12 cellular contexts compared by ENCODE assay signal in the genomic region with DNA sequence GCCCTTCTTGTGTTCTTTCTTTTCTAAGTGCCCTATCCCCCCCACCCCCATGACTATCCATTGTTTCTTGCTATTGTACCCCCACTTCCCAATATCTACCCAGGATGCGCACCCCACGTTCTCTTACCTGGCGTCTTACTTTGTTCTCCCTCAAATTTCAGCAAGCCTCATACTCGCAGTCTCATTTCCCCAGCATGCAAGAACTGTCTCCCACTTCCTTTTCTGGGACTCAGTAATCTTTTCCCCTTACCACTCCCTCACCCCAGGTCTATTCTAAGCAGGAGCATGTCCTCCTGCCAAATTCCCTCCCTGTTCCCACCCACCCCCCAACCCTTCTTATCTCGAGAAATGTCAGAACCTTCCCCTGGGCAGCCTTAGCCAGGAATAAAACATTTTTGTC. TPM values are rescaled to one million over a fixed set of nuclear protein-coding genes. Genes with fewer than 3 reads are reported as not detected.
A peak's percentile ranks its signal among the peaks of the same experiment; 100 is the strongest.
DNase-seq lines count a peak whose midpoint lies in the region; ATAC-seq and TF ChIP-seq lines count a peak whose summit lies in the region.
"Had no signal": no experiment of that assay in that cellular context is flagged by ENCODE, and none has a peak within 500 bp of the region (broad histone marks: within the 10 kb centered on the region; RNA-seq: fewer than 3 reads in every experiment).

No MANE protein-coding gene starts in this region.

- ATAC-seq in activated T-cell treated with anti-CD3 and anti-CD28 coated beads, Interleukin-2, amount 50 U/mL, for 4 hours = no peak
- ATAC-seq in activated naive CD8-positive, alpha-beta T cell treated with anti-CD3 and anti-CD28 coated beads, Interleukin-2, amount 10 ng/mL, durations not matched to agents 7 days and 5 days (ENCODE audit: low read depth) = no peak
- ATAC-seq in foreskin keratinocyte (no peak), HG02852 (IDR thresholded peaks at IDR 0.05; ENCODE audit: unreplicated experiment) (no peak)
- ATAC-seq: esophagus mucosa had no signal

- H3K27ac Mint-ChIP-seq in activated naive CD8-positive, alpha-beta T cell treated with anti-CD3 and anti-CD28 coated beads, Interleukin-2, amount 10 ng/mL, durations not matched to agents 7 days and 5 days = peak overlapping the region; percentile 17
- H3K27ac Mint-ChIP-seq in progenitor cell of endocrine pancreas = no peak overlapping the region

- peak overlapping the region; percentile 65 for H3K4me3 Mint-ChIP-seq in activated T-cell treated with anti-CD3 and anti-CD28 coated beads, Interleukin-2, amount 50 U/mL, for 4 hours
- peak overlapping the region; percentile 71 for H3K4me3 Mint-ChIP-seq in activated naive CD8-positive, alpha-beta T cell treated with anti-CD3 and anti-CD28 coated beads, Interleukin-2, amount 10 ng/mL, durations not matched to agents 7 days and 5 days
- H3K4me3 Mint-ChIP-seq in progenitor cell of endocrine pancreas (ENCODE audit: low read depth) = peak overlapping the region; percentile 53

- DNase-seq in activated T-cell treated with anti-CD3 and anti-CD28 coated beads, Interleukin-2, amount 50 U/mL, for 4 hours = no peak
- no peak for DNase-seq in activated T-cell treated with anti-CD3 and anti-CD28 coated beads, Interleukin-2, amount 50 U/mL, for 48 hours
- DNase-seq in NB4 (ENCODE audit: low read depth) (peak; percentile 49), progenitor cell of endocrine pancreas (ENCODE audit: low spot score, unreplicated experiment) (no peak), foreskin keratinocyte (no peak), NCI-H69 (lab: John Stamatoyannopoulos, UW) (no peak)
- DNase-seq in activated naive CD8-positive, alpha-beta T cell treated with anti-CD3 and anti-CD28 coated beads, Interleukin-2, amount 10 ng/mL, durations not matched to agents 7 days and 5 days = no peak
- DNase-seq: NCI-H1092, T1000 had no signal

- no peak overlapping the region for H3K27ac ChIP-seq in foreskin keratinocyte

- TF ChIP-seq CTCF in NB4 (IDR thresholded peaks at IDR 0.05; ENCODE audit: low read depth, low read length) (no peak), progenitor cell of endocrine pancreas (IDR thresholded peaks at IDR 0.05; ENCODE audit: unreplicated experiment) (no peak), foreskin keratinocyte (conservative IDR thresholded peaks at IDR 0.05) (no peak)

- peak overlapping the region; percentile 99 for H3K4me3 ChIP-seq in NB4 (ENCODE audit: low read depth, low read length)

- H3K4me1 Mint-ChIP-seq in activated T-cell treated with anti-CD3 and anti-CD28 coated beads, Interleukin-2, amount 50 U/mL, for 4 hours (ENCODE audit: low read depth) = peaks cover 35% of the 10 kb centered on the region
- H3K4me1 Mint-ChIP-seq in activated naive CD8-positive, alpha-beta T cell treated with anti-CD3 and anti-CD28 coated beads, Interleukin-2, amount 10 ng/mL, durations not matched to agents 7 days and 5 days = peaks cover 32% of the 10 kb centered on the region
- H3K4me1 Mint-ChIP-seq in progenitor cell of endocrine pancreas (ENCODE audit: low read depth) = peaks cover 26% of the 10 kb centered on the region

- H3K27me3 Mint-ChIP-seq in activated T-cell treated with anti-CD3 and anti-CD28 coated beads, Interleukin-2, amount 50 U/mL, for 4 hours (ENCODE audit: low read depth) = no peaks in the 10 kb centered on the region
- no peaks in the 10 kb centered on the region for H3K27me3 Mint-ChIP-seq in activated naive CD8-positive, alpha-beta T cell treated with anti-CD3 and anti-CD28 coated beads, Interleukin-2, amount 10 ng/mL, durations not matched to agents 7 days and 5 days
- H3K27me3 Mint-ChIP-seq in progenitor cell of endocrine pancreas = no peaks in the 10 kb centered on the region

- no peak for TF ChIP-seq POLR2A in NB4 (IDR thresholded peaks at IDR 0.05; ENCODE audit: extremely low read depth, insufficient read length)

- H3K9me3 Mint-ChIP-seq in activated T-cell treated with anti-CD3 and anti-CD28 coated beads, Interleukin-2, amount 50 U/mL, for 4 hours = no peaks in the 10 kb centered on the region
- H3K9me3 Mint-ChIP-seq in activated naive CD8-positive, alpha-beta T cell treated with anti-CD3 and anti-CD28 coated beads, Interleukin-2, amount 10 ng/mL, durations not matched to agents 7 days and 5 days = no peaks in the 10 kb centered on the region
- no peaks in the 10 kb centered on the region for H3K9me3 Mint-ChIP-seq in progenitor cell of endocrine pancreas (ENCODE audit: low read depth)

- H3K27me3 ChIP-seq in foreskin keratinocyte = no peaks in the 10 kb centered on the region

- H3K36me3 Mint-ChIP-seq in activated T-cell treated with anti-CD3 and anti-CD28 coated beads, Interleukin-2, amount 50 U/mL, for 4 hours (ENCODE audit: insufficient read depth) = peaks cover 5% of the 10 kb centered on the region
- H3K36me3 Mint-ChIP-seq in activated naive CD8-positive, alpha-beta T cell treated with anti-CD3 and anti-CD28 coated beads, Interleukin-2, amount 10 ng/mL, durations not matched to agents 7 days and 5 days = peaks cover 8% of the 10 kb centered on the region
- peaks cover 8% of the 10 kb centered on the region for H3K36me3 Mint-ChIP-seq in progenitor cell of endocrine pancreas (ENCODE audit: insufficient read depth)

- POLR2A ChIA-PET in activated naive CD8-positive, alpha-beta T cell treated with anti-CD3 and anti-CD28 coated beads, Interleukin-2, amount 10 ng/mL, durations not matched to agents 7 days and 5 days (lab: Charles Lee) = no interaction called here

- peaks cover 5% of the 10 kb centered on the region for H3K4me1 ChIP-seq in foreskin keratinocyte

RNA-seq across cellular contexts. Expression of gene EHMT2, which starts 1.7 kb away (rescaled TPM):
- total RNA-seq in activated T-cell treated with anti-CD3 and anti-CD28 coated beads, Interleukin-2, amount 50 U/mL, for 4 hours = 10 to 100 TPM; 52.8 to 70.9 (median 67.8) TPM
- total RNA-seq in activated naive CD8-positive, alpha-beta T cell treated with anti-CD3 and anti-CD28 coated beads, Interleukin-2, amount 10 ng/mL, durations not matched to agents 7 days and 5 days = 10 to 100 TPM; 77.5 to 80.6 TPM
- total RNA-seq in progenitor cell of endocrine pancreas (161 and 175 TPM in 2 replicates), foreskin keratinocyte (42.5 and 42.6 TPM in 2 replicates)
- 37.8 and 38.2 TPM in 2 replicates for polyA plus RNA-seq in foreskin keratinocyte

RNA-seq across cellular contexts. Expression of gene ZBTB12, which starts 2.7 kb away (rescaled TPM):
- total RNA-seq in activated T-cell treated with anti-CD3 and anti-CD28 coated beads, Interleukin-2, amount 50 U/mL, for 4 hours = 1 to 10 TPM; 3.5 to 6.1 (median 5.4) TPM
- 1 to 10 TPM; 1.4 to 1.9 TPM for total RNA-seq in activated naive CD8-positive, alpha-beta T cell treated with anti-CD3 and anti-CD28 coated beads, Interleukin-2, amount 10 ng/mL, durations not matched to agents 7 days and 5 days
- total RNA-seq in progenitor cell of endocrine pancreas (47.1 and 55.5 TPM in 2 replicates), foreskin keratinocyte (2.0 and 2.6 TPM in 2 replicates)
- 2.7 and 3.5 TPM in 2 replicates for polyA plus RNA-seq in foreskin keratinocyte

RNA-seq across cellular contexts. Expression of gene SLC44A4, which starts 20.4 kb away (rescaled TPM):
- under 1 TPM; 0.13 to 0.60 (median 0.20) TPM for total RNA-seq in activated T-cell treated with anti-CD3 and anti-CD28 coated beads, Interleukin-2, amount 50 U/mL, for 4 hours
- not detected for total RNA-seq in activated naive CD8-positive, alpha-beta T cell treated with anti-CD3 and anti-CD28 coated beads, Interleukin-2, amount 10 ng/mL, durations not matched to agents 7 days and 5 days
- total RNA-seq in progenitor cell of endocrine pancreas = 17.5 and 19.1 TPM in 2 replicates
- total RNA-seq in foreskin keratinocyte = 0.25 and 0.37 TPM in 2 replicates
- 0.16 and 0.27 TPM in 2 replicates for polyA plus RNA-seq in foreskin keratinocyte
- total RNA-seq: cardiac septum had no signal

RNA-seq across cellular contexts. Expression of gene C2, which starts 28.3 kb away (rescaled TPM):
- total RNA-seq in activated T-cell treated with anti-CD3 and anti-CD28 coated beads, Interleukin-2, amount 50 U/mL, for 4 hours = 1 to 10 TPM in 1 of 3 donors, under 1 TPM in 2; 0.56 to 1.0 (median 0.95) TPM
- 1 to 10 TPM; 2.1 to 2.2 TPM for total RNA-seq in activated naive CD8-positive, alpha-beta T cell treated with anti-CD3 and anti-CD28 coated beads, Interleukin-2, amount 10 ng/mL, durations not matched to agents 7 days and 5 days
- total RNA-seq in progenitor cell of endocrine pancreas (0.47 and 0.65 TPM in 2 replicates), foreskin keratinocyte (not detected in 2 replicates)
- 0.07 and 0.09 TPM in 2 replicates for polyA plus RNA-seq in foreskin keratinocyte

RNA-seq across cellular contexts. Expression of gene NEU1, which starts 36.6 kb away (rescaled TPM):
- 10 to 100 TPM; 25.6 to 26.7 (median 26.0) TPM for total RNA-seq in activated T-cell treated with anti-CD3 and anti-CD28 coated beads, Interleukin-2, amount 50 U/mL, for 4 hours
- 10 to 100 TPM; 15.5 to 16.4 TPM for total RNA-seq in activated naive CD8-positive, alpha-beta T cell treated with anti-CD3 and anti-CD28 coated beads, Interleukin-2, amount 10 ng/mL, durations not matched to agents 7 days and 5 days
- 52.4 and 57.4 TPM in 2 replicates for total RNA-seq in progenitor cell of endocrine pancreas
- total RNA-seq in foreskin keratinocyte = 27.7 and 30.8 TPM in 2 replicates
- polyA plus RNA-seq in foreskin keratinocyte = 28.8 and 33.0 TPM in 2 replicates

Comparison
In these comparisons a context has a peak if more than half of its experiments do, and no peak if none do; other contexts are left out.
1. RNA of gene SLC44A4, which starts 20.4 kb away (total RNA-seq): 17.5 to 19.1 TPM in progenitor cell of endocrine pancreas; 0.25 to 0.37 TPM in foreskin keratinocyte, 0.13 to 0.60 TPM in activated T-cell treated with anti-CD3 and anti-CD28 coated beads, Interleukin-2, amount 50 U/mL, for 4 hours and not detected in activated naive CD8-positive, alpha-beta T cell treated with anti-CD3 and anti-CD28 coated beads, Interleukin-2, amount 10 ng/mL, durations not matched to agents 7 days and 5 days; every median in the first group is over 10 times any median in the second.
2. Peak in every context shown above with its lines, with median percentiles within 50 percentile points of each other: H3K4me3 Mint-ChIP-seq.